ENCODE assay signal across 1 cellular context in the genomic region with DNA sequence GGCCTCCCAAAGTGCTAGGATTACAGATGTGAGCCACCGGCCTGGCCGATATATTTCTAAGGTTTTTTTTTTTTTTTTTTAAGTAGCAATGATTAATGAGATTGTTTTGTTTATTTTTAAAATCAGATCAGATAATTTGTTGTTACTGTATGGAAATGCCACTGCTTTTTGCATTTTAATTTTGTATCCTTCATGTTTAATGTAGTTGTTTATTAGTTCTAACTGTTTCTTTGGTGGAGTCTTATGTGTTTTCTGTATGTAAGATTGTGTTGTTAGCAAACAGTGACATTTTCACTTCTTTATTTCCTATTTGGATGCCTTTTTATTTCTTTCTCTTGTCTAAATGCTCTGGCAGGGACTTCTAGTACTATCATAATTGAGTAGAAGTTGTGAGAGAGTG.
TF ChIP-seq lines count a peak whose summit lies in the region.

No MANE protein-coding gene starts in this region.

TF ChIP-seq in K562, 482 proteins besides CTCF, POLR2A, EP300 and RAD21 (continued from another document):
- TF ChIP-seq ZFP30 (CRISPR knock-in tag; IDR thresholded peaks at IDR 0.05; ENCODE audit: borderline replicate concordance) (no peak), MTA1 (IDR thresholded peaks at IDR 0.05; ENCODE audit: borderline replicate concordance) (no peak), FOXM1 (IDR thresholded peaks at IDR 0.05; ENCODE audit: low read depth) (peak; percentile 45; the same call in 1 of the 2 replicates), FOXM1 (CRISPR knock-in tag; IDR thresholded peaks at IDR 0.05; ENCODE audit: low read depth) (no peak), ZNF354B (CRISPR knock-in tag; IDR thresholded peaks at IDR 0.05) (peak; percentile 79), RBBP5 (IDR thresholded peaks at IDR 0.05; ENCODE audit: borderline replicate concordance, insufficient read depth, low read length, poor library complexity, severe bottlenecking) (no peak), ZNF212 (CRISPR knock-in tag; IDR thresholded peaks at IDR 0.05) (no peak)
- TF ChIP-seq, protein P1, sequence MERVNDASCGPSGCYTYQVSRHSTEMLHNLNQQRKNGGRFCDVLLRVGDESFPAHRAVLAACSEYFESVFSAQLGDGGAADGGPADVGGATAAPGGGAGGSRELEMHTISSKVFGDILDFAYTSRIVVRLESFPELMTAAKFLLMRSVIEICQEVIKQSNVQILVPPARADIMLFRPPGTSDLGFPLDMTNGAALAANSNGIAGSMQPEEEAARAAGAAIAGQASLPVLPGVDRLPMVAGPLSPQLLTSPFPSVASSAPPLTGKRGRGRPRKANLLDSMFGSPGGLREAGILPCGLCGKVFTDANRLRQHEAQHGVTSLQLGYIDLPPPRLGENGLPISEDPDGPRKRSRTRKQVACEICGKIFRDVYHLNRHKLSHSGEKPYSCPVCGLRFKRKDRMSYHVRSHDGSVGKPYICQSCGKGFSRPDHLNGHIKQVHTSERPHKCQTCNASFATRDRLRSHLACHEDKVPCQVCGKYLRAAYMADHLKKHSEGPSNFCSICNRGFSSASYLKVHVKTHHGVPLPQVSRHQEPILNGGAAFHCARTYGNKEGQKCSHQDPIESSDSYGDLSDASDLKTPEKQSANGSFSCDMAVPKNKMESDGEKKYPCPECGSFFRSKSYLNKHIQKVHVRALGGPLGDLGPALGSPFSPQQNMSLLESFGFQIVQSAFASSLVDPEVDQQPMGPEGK (CRISPR knock-in tag; IDR thresholded peaks at IDR 0.05; ENCODE audit: borderline replicate concordance) = no peak
